25 cellular contexts compared by ENCODE assay signal in the genomic region with DNA sequence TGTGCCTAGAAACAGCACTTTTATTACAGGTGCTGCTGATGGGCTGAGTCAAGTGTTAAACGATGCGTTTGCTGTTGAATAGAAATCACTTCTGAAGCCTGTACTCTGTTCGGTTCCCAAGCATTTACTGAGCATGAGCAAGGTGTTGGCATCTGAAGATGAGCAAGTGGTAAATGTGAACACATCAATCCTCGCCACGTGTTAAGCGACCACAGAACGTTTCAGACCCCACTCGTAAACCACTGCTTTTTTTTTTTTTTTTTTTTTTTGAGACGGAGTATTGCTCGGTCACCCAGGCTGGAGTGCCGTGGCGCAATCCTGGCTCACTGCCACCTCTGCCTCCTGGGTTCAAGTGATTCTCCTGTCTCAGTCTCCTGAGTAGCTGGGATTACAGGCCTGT.
DNase-seq lines count a peak whose midpoint lies in the region; ATAC-seq and TF ChIP-seq lines count a peak whose summit lies in the region.
"Had no signal": no experiment of that assay in that cellular context is flagged by ENCODE, and none has a peak within 500 bp of the region (broad histone marks: within the 10 kb centered on the region; RNA-seq: fewer than 3 reads in every experiment).

No MANE protein-coding gene starts in this region.

- peak; percentile 6 for DNase-seq in NCI-H2029 (lab: John Stamatoyannopoulos, UW)
- DNase-seq in NCI-H2029 treated with DMSO at 0.1 percent for 48 hours (lab: John Stamatoyannopoulos, UW): no peak
- DNase-seq in DMS79 (lab: John Stamatoyannopoulos, UW): peak; percentile 5
- peak; percentile 17 for DNase-seq in NCI-H187 treated with DMSO at 0.1 percent for 48 hours (lab: John Stamatoyannopoulos, UW)
- peak; percentile 77 for DNase-seq in esophagus muscularis mucosa (ENCODE audit: extremely low spot score)
- DNase-seq in stimulated activated CD4-positive, alpha-beta T cell treated with anti-CD3 and anti-CD28 coated beads, Interleukin-4, amount 100 ng/mL, for 4 hours: no peak
- DNase-seq: Caco-2; CD8-positive, alpha-beta T cell; GM23248; H9; HFFc6; Karpas-422; NCI-H1105; NCI-H1436 treated with DMSO at 0.1 percent for 48 hours; NCI-H1930; NCI-H526 treated with DMSO at 0.1 percent for 48 hours; OCI-M1; Peyer's patch; SHP77 treated with DMSO at 0.1 percent for 48 hours; T-helper 1 cell had no signal

- 90% methylated on average over 12 of the region's 12 CpGs for WGBS in esophagus muscularis mucosa

- intact Hi-C loops in esophagus muscularis mucosa (cut with DNase I): no loop called here

- TF ChIP-seq CTCF in esophagus muscularis mucosa (IDR thresholded peaks at IDR 0.05): no peak

- TF ChIP-seq EP300 in esophagus muscularis mucosa (IDR thresholded peaks at IDR 0.05): no peak

- H3K27me3 ChIP-seq in esophagus muscularis mucosa: peaks cover 0 to 17% (median 0%) of the 10 kb centered on the region in 4 donors
- H3K27me3 ChIP-seq: Peyer's patch had no signal

- no peaks in the 10 kb centered on the region for H3K4me1 ChIP-seq in esophagus muscularis mucosa
- H3K4me1 ChIP-seq: Caco-2, Peyer's patch had no signal

- no peak for ATAC-seq in GM18873 (IDR thresholded peaks at IDR 0.05; ENCODE audit: low FRiP score, unreplicated experiment)
- no peak for ATAC-seq in HG03432 (IDR thresholded peaks at IDR 0.05; ENCODE audit: unreplicated experiment)
- ATAC-seq: CD8-positive, alpha-beta T cell had no signal

- no peak overlapping the region for H3K4me3 ChIP-seq in esophagus muscularis mucosa
- H3K4me3 ChIP-seq: GM23248, Peyer's patch had no signal

- H3K9me3 ChIP-seq in esophagus muscularis mucosa: no peaks in the 10 kb centered on the region
- H3K9me3 ChIP-seq: Caco-2, Peyer's patch had no signal

- no peak overlapping the region for H3K27ac ChIP-seq in esophagus muscularis mucosa (replicated peaks in 1 of 4)
- H3K27ac ChIP-seq: 22Rv1, C4-2B, GM23248, HL-60, Peyer's patch had no signal

- no peak for TF ChIP-seq POLR2A in esophagus muscularis mucosa (IDR thresholded peaks at IDR 0.05; ENCODE audit: low read depth)

- H3K36me3 ChIP-seq in esophagus muscularis mucosa: no peaks in the 10 kb centered on the region
- H3K36me3 ChIP-seq: Peyer's patch had no signal

Comparison
In these comparisons a context has a peak if more than half of its experiments do, and no peak if none do; other contexts are left out.
1. DNase-seq: peak in NCI-H2029 (single experiment), DMS79 (single experiment), NCI-H187 treated with DMSO at 0.1 percent for 48 hours (single experiment) and esophagus muscularis mucosa (single experiment); none in NCI-H2029 treated with DMSO at 0.1 percent for 48 hours (single experiment) and stimulated activated CD4-positive, alpha-beta T cell treated with anti-CD3 and anti-CD28 coated beads, Interleukin-4, amount 100 ng/mL, for 4 hours (0 of 2).